ENCODE assay signal across 1 cellular context in the genomic region with DNA sequence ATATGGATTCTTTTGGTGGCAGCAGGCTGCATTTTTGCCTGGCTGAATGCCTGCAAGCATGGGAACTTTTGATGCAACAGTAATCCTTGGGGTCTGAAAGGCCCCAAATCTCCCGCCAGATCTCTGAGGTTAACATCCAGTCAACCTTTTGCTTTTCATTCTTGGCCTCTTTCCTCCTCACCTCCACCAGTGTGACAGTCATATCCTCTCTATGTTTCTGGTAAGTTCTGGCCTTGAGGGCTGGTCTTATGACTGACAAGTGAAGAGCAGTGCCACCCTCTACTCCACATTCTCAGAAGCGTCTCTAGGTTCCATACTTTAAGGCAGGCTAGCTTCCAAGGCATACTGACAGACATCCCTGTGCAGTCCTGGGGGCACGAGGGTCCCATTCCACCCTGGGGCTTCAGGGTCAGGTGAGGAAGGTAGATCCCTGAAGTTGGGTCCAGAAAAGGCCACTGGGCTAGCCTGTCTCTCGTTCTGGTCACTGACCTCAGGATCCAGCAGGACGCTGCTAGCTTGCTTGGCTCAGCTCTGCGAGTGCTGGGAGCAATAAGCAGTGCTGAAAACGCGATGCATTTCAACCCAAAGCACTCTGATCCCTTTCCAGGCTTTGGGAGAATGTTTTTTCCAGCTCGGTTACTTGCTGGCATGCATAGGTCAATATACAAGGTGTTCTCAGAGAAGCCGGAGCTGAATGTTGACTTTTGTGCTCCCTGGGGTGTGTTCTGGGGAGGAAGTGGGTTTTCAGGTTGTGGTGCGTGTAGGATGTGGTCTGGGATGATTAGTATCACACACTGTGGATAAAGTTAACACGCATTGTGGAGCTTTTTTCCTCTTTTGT.
TF ChIP-seq lines count a peak whose summit lies in the region.

No MANE protein-coding gene starts in this region.

TF ChIP-seq in GM23338, 12 proteins besides CTCF, POLR2A, EP300 and RAD21 (continued from another document):
- TF ChIP-seq ZNF462 (CRISPR knock-in tag; IDR thresholded peaks at IDR 0.05) = no peak
- TF ChIP-seq POLR2AphosphoS5 (IDR thresholded peaks at IDR 0.05; ENCODE audit: low read depth) = no peak
- no peak for TF ChIP-seq STAT1 (IDR thresholded peaks at IDR 0.05; ENCODE audit: unreplicated experiment)
- TF ChIP-seq, protein P1, sequence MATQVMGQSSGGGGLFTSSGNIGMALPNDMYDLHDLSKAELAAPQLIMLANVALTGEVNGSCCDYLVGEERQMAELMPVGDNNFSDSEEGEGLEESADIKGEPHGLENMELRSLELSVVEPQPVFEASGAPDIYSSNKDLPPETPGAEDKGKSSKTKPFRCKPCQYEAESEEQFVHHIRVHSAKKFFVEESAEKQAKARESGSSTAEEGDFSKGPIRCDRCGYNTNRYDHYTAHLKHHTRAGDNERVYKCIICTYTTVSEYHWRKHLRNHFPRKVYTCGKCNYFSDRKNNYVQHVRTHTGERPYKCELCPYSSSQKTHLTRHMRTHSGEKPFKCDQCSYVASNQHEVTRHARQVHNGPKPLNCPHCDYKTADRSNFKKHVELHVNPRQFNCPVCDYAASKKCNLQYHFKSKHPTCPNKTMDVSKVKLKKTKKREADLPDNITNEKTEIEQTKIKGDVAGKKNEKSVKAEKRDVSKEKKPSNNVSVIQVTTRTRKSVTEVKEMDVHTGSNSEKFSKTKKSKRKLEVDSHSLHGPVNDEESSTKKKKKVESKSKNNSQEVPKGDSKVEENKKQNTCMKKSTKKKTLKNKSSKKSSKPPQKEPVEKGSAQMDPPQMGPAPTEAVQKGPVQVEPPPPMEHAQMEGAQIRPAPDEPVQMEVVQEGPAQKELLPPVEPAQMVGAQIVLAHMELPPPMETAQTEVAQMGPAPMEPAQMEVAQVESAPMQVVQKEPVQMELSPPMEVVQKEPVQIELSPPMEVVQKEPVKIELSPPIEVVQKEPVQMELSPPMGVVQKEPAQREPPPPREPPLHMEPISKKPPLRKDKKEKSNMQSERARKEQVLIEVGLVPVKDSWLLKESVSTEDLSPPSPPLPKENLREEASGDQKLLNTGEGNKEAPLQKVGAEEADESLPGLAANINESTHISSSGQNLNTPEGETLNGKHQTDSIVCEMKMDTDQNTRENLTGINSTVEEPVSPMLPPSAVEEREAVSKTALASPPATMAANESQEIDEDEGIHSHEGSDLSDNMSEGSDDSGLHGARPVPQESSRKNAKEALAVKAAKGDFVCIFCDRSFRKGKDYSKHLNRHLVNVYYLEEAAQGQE (IDR thresholded peaks at IDR 0.05; ENCODE audit: unreplicated experiment) = no peak
- no peak for TF ChIP-seq ETS1 (IDR thresholded peaks at IDR 0.05)
- TF ChIP-seq ZNF331 (CRISPR knock-in tag; IDR thresholded peaks at IDR 0.05; ENCODE audit: low read depth) = no peak
- no peak for TF ChIP-seq ZNF114 (CRISPR knock-in tag; IDR thresholded peaks at IDR 0.05)
- TF ChIP-seq EZH2phosphoT487 (IDR thresholded peaks at IDR 0.05; ENCODE audit: unreplicated experiment) = no peak
